In the genomic region with DNA sequence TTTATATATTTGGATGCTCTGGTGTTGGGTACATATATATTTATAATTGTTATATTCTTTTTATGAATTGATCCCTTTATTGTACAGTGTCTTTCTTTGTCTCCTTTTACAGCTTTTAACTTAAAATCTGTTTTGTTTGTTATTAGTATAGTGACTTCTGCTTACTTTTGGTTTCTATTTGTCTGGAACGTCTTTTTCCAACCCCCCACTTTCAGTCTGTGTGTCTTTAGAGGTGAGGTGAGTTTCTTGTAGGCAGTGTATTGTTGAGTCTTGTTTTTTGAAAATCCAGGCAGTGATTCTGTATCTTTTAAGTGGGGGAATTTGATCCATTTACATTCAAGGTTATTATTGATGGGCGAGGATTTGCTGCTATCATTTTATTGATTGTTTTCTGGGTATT, we compare ENCODE assay signal across 31 cellular contexts.
"Had no signal": no experiment of that assay in that cellular context is flagged by ENCODE, and none has a peak within 500 bp of the region (broad histone marks: within the 10 kb centered on the region; RNA-seq: fewer than 3 reads in every experiment).

No MANE protein-coding gene starts in this region.

- H3K9me3 ChIP-seq: colonic mucosa, gastrocnemius medialis, testis had no signal

- H3K27me3 ChIP-seq: ascending aorta, cardiac muscle cell, colonic mucosa, gastrocnemius medialis, spleen, testis, transverse colon had no signal

- H3K27ac Mint-ChIP-seq: activated CD8-positive, alpha-beta T cell treated with anti-CD3 and anti-CD28 coated beads for 36 hours; activated naive CD4-positive, alpha-beta T cell treated with anti-CD3 and anti-CD28 coated beads, Interleukin-2, amount 50 U/mL, for 72 hours; brain; nephron; T-helper 17 cell had no signal

- H3K27me3 Mint-ChIP-seq: activated CD8-positive, alpha-beta T cell treated with anti-CD3 and anti-CD28 coated beads for 36 hours; T-helper 17 cell had no signal

- H3K4me1 ChIP-seq: ascending aorta, colonic mucosa, gastrocnemius medialis, spleen, testis, transverse colon had no signal

- DNase-seq: activated CD4-positive, alpha-beta T cell treated with anti-CD3 and anti-CD28 coated beads for 48 hours; activated CD8-positive, alpha-beta T cell treated with anti-CD3 and anti-CD28 coated beads for 36 hours; activated gamma-delta T cell treated with Interleukin-2 at 50 U/mL for 16 hours; activated T-cell treated with anti-CD3 and anti-CD28 coated beads for 4 hours; cerebellar nuclear complex; colonic mucosa; effector CD8-positive, alpha-beta T cell; erythroblast; gastrocnemius medialis; hippocampal formation; left cardiac atrium; left ventricle myocardium superior; mucosa of descending colon; posterior cingulate gyrus; right cardiac atrium; spleen; stimulated activated naive CD8-positive, alpha-beta T cell treated with anti-CD3 and anti-CD28 coated beads, Interleukin-15, Interleukin-2, amounts not matched to agents 100 U/mL and 50 U/mL, for 24 hours; SW 1271; T-helper 17 cell; T1000; testis; transverse colon; WERI-Rb-1 had no signal

- H3K27ac ChIP-seq: ascending aorta, cardiac muscle cell, colonic mucosa, gastrocnemius medialis, spleen, testis, transverse colon, WERI-Rb-1 had no signal

- H3K4me3 ChIP-seq: ascending aorta, cardiac muscle cell, colonic mucosa, gastrocnemius medialis, mucosa of descending colon, spleen, testis, transverse colon had no signal

- H3K36me3 ChIP-seq: colonic mucosa had no signal

- FAIRE-seq: keratinocyte had no signal

- H3K4me1 Mint-ChIP-seq: brain, nephron, T-helper 17 cell had no signal

- H3K4me3 Mint-ChIP-seq: activated CD8-positive, alpha-beta T cell treated with anti-CD3 and anti-CD28 coated beads for 36 hours; activated T-helper 1 cell treated with anti-CD3 and anti-CD28 coated beads, Interleukin-12 subunit alpha, Interleukin-12 subunit beta, Interleukin-2, Interleukin-4 antibody, amounts not matched to agents 30 ng/mL and 10 ng/mL and 1 ng/mL, durations not matched to agents 14 hours and 24 hours and 36 hours; brain; nephron; T-helper 17 cell had no signal

- ATAC-seq: activated CD4-positive, CD25-positive, alpha-beta regulatory T cell treated with anti-CD3 and anti-CD28 coated beads, Interleukin-2, amount 50 U/mL, for 24 hours; activated CD8-positive, alpha-beta T cell treated with anti-CD3 and anti-CD28 coated beads for 36 hours; activated naive CD4-positive, alpha-beta T cell treated with anti-CD3 and anti-CD28 coated beads, Interleukin-2, amount 50 U/mL, for 72 hours; gastrocnemius medialis; left cardiac atrium; left ventricle myocardium superior; mucosa of descending colon; right cardiac atrium; stimulated activated naive CD8-positive, alpha-beta T cell treated with anti-CD3 and anti-CD28 coated beads, Interleukin-15, Interleukin-2, amounts not matched to agents 100 U/mL and 50 U/mL, for 24 hours; T-helper 17 cell had no signal
